In genomic region chr17:8226536-8227237, GRCh38 we compare ENCODE assay signal across 7 cellular contexts. TPM values are rescaled to one million over a fixed set of nuclear protein-coding genes. Genes with fewer than 3 reads are reported as not detected.
DNase-seq lines count a peak whose midpoint lies in the region; ATAC-seq and TF ChIP-seq lines count a peak whose summit lies in the region.

No MANE protein-coding gene starts in this region.

- H3K9me3 Mint-ChIP-seq in activated naive CD4-positive, alpha-beta T cell treated with anti-CD3 and anti-CD28 coated beads, Interleukin-2, amount 50 U/mL, for 72 hours: no peaks in the 10 kb centered on the region
- H3K9me3 Mint-ChIP-seq in glutamatergic neuron (ENCODE audit: unreplicated experiment): peaks cover 50% of the 10 kb centered on the region

- DNase-seq in NCI-H748 (lab: John Stamatoyannopoulos, UW; ENCODE audit: unreplicated experiment): peak; percentile 92
- peak; percentile 42 to 69 for DNase-seq in activated naive CD4-positive, alpha-beta T cell treated with anti-CD3 and anti-CD28 coated beads, Interleukin-2, amount 50 U/mL, for 72 hours (ENCODE audit: low spot score in 2 of 2)
- peak; percentile 69 for DNase-seq in glutamatergic neuron
- peak in 55 of 56 donors; percentile 16 to 87 (median 67) for DNase-seq in nucleus accumbens (lab: John Stamatoyannopoulos, UW)
- peak; percentile 78 to 82 for DNase-seq in uterus

- intact Hi-C loops in uterus (cut with DNase I; ENCODE audit: low total_unique reads): no loop called here

- ATAC-seq in activated naive CD4-positive, alpha-beta T cell treated with anti-CD3 and anti-CD28 coated beads, Interleukin-2, amount 50 U/mL, for 72 hours: peak in 1 of 2 donors; percentile 3
- ATAC-seq in HG02938 (IDR thresholded peaks at IDR 0.05; ENCODE audit: unreplicated experiment): no peak

- no peak for TF ChIP-seq CTCF in glutamatergic neuron (IDR thresholded peaks at IDR 0.05; ENCODE audit: partially characterized antibody, unreplicated experiment)
- TF ChIP-seq CTCF in uterus (IDR thresholded peaks at IDR 0.05): no peak

- peak; percentile 65 for TF ChIP-seq POLR2A in GM19099 (IDR thresholded peaks at IDR 0.05; ENCODE audit: extremely low read depth, insufficient read length, low read depth)
- no peak for TF ChIP-seq POLR2A in uterus (IDR thresholded peaks at IDR 0.05)

- H3K27me3 Mint-ChIP-seq in glutamatergic neuron (ENCODE audit: unreplicated experiment): peaks cover 36% of the 10 kb centered on the region

- H3K4me3 Mint-ChIP-seq in glutamatergic neuron (ENCODE audit: unreplicated experiment): peak overlapping the region; percentile 80

- peak overlapping the region; percentile 3 to 19 for H3K4me3 ChIP-seq in uterus

- H3K27ac Mint-ChIP-seq in activated naive CD4-positive, alpha-beta T cell treated with anti-CD3 and anti-CD28 coated beads, Interleukin-2, amount 50 U/mL, for 72 hours: peak overlapping the region; percentile 92 to 96
- peak overlapping the region; percentile 89 for H3K27ac Mint-ChIP-seq in glutamatergic neuron (ENCODE audit: unreplicated experiment)

- peaks cover 9% of the 10 kb centered on the region for H3K4me1 Mint-ChIP-seq in glutamatergic neuron (ENCODE audit: low read depth, unreplicated experiment)

- H3K36me3 ChIP-seq in uterus: no peaks in the 10 kb centered on the region

- H3K27me3 ChIP-seq in uterus: no peaks in the 10 kb centered on the region

- peaks cover 0 to 9% of the 10 kb centered on the region in 2 donors for H3K4me1 ChIP-seq in uterus

- peaks cover 13 to 28% of the 10 kb centered on the region in 2 donors for H3K36me3 Mint-ChIP-seq in activated naive CD4-positive, alpha-beta T cell treated with anti-CD3 and anti-CD28 coated beads, Interleukin-2, amount 50 U/mL, for 72 hours
- peaks cover 27% of the 10 kb centered on the region for H3K36me3 Mint-ChIP-seq in glutamatergic neuron (ENCODE audit: unreplicated experiment)

- peak overlapping the region; percentile 70 to 82 for H3K27ac ChIP-seq in uterus

- H3K9me3 ChIP-seq in uterus: no peaks in the 10 kb centered on the region

RNA-seq across cellular contexts. Expression of gene AURKB, which starts 16.3 kb away (rescaled TPM):
- total RNA-seq in activated naive CD4-positive, alpha-beta T cell treated with anti-CD3 and anti-CD28 coated beads, Interleukin-2, amount 50 U/mL, for 72 hours: 100 to 1,000 TPM; 169 to 319 TPM
- total RNA-seq in glutamatergic neuron (ENCODE audit: unreplicated experiment) (17.3 TPM), uterus (10 to 100 TPM in 1 of 4 donors, not detected in 3; 12.8 TPM)

RNA-seq across cellular contexts. Expression of gene CTC1, which starts 21.2 kb away (rescaled TPM):
- 100 to 1,000 TPM in 1 of 2 donors, 10 to 100 TPM in 1; 57.6 to 107 TPM for total RNA-seq in activated naive CD4-positive, alpha-beta T cell treated with anti-CD3 and anti-CD28 coated beads, Interleukin-2, amount 50 U/mL, for 72 hours
- 85.3 TPM for total RNA-seq in glutamatergic neuron (ENCODE audit: unreplicated experiment)
- 10 to 100 TPM in 3 of 4 donors, 1 to 10 TPM in 1; 8.2 to 83.0 (median 20.0) TPM for total RNA-seq in uterus

RNA-seq across cellular contexts. Expression of gene PFAS, which starts 22.4 kb away (rescaled TPM):
- 100 to 1,000 TPM in 1 of 2 donors, 10 to 100 TPM in 1; 47.0 to 147 TPM for total RNA-seq in activated naive CD4-positive, alpha-beta T cell treated with anti-CD3 and anti-CD28 coated beads, Interleukin-2, amount 50 U/mL, for 72 hours
- total RNA-seq in glutamatergic neuron (ENCODE audit: unreplicated experiment) (74.6 TPM), uterus (10 to 100 TPM; 13.6 to 54.0 (median 40.0) TPM)

RNA-seq across cellular contexts. Expression of gene BORCS6, which starts 36.7 kb away (rescaled TPM):
- 1 to 10 TPM; 5.4 to 7.2 TPM for total RNA-seq in activated naive CD4-positive, alpha-beta T cell treated with anti-CD3 and anti-CD28 coated beads, Interleukin-2, amount 50 U/mL, for 72 hours
- total RNA-seq in glutamatergic neuron (ENCODE audit: unreplicated experiment) (14.2 TPM), uterus (1 to 10 TPM in 3 of 4 donors, under 1 TPM in 1; under 0.01 to 9.0 (median 6.1) TPM)

RNA-seq across cellular contexts. Expression of gene TMEM107, which starts 50.5 kb away (rescaled TPM):
- total RNA-seq in activated naive CD4-positive, alpha-beta T cell treated with anti-CD3 and anti-CD28 coated beads, Interleukin-2, amount 50 U/mL, for 72 hours: 10 to 100 TPM; 32.7 to 48.9 TPM
- total RNA-seq in glutamatergic neuron (ENCODE audit: unreplicated experiment) (12.8 TPM), uterus (10 to 100 TPM in 3 of 4 donors, under 1 TPM in 1; 0.77 to 42.6 (median 25.1) TPM)
